In the genomic region with DNA sequence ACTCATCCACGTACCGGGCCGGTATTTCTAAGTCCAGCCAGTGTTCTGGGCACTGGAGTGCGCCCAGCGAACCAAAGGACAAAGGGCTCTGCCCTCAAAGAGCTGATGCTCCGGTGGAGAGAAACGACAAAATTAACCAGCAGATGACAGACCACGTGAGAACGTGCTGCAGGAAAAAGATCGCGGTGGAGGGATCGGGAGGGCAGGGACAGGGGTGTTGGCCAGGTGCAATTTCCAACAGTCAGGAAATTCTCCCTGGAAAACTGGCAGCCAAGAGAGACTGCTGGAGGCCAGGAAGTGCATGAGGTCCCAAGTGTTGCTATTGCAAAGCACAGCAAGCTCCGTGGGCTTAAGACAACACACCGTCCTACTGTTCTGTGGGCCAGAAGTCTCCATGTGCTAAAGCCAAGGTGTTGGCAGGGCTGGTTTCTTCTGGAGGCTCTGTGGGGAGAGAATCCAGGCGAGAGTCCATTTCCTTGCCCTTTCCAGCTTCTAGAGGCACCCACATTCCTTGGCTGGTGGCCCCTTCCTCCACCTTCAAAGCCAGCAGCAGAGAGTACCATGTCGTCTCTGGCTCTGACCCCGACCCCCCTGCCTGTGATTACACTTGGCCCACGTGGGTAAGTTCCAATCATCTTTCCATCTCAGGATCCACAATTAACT, we compare ENCODE assay signal across 14 cellular contexts. TPM values are rescaled to one million over a fixed set of nuclear protein-coding genes. Genes with fewer than 3 reads are reported as not detected.
"Had no signal": no experiment of that assay in that cellular context is flagged by ENCODE, and none has a peak within 500 bp of the region (broad histone marks: within the 10 kb centered on the region; RNA-seq: fewer than 3 reads in every experiment).

No MANE protein-coding gene starts in this region.

- FAIRE-seq: bronchial epithelial cell, kidney had no signal

- H3K9me3 ChIP-seq: ascending aorta had no signal

- H3K4me2 ChIP-seq: smooth muscle cell had no signal

- H3K27me3 ChIP-seq: ascending aorta had no signal

- ATAC-seq: activated naive CD8-positive, alpha-beta T cell treated with anti-CD3 and anti-CD28 coated beads, Interleukin-2, amount 50 U/mL, for 24 hours; effector memory CD8-positive, alpha-beta T cell; stimulated activated effector memory CD8-positive, alpha-beta T cell treated with anti-CD3 and anti-CD28 coated beads, Interleukin-12 subunit alpha, Interleukin-12 subunit beta, amount 100 ng/mL, for 72 hours; T-helper 17 cell had no signal

- H3K27ac ChIP-seq: ascending aorta, tibial nerve had no signal

- DNase-seq: activated B cell treated with CpG ODN at 0.5 μM for 24 hours; activated CD4-positive, alpha-beta T cell treated with anti-CD3 and anti-CD28 coated beads, Interleukin-2, amount 10 ng/mL, durations not matched to agents 24 days and 14 days; activated CD8-positive, alpha-beta memory T cell treated with anti-CD3 and anti-CD28 coated beads for 24 hours; activated naive CD4-positive, alpha-beta T cell treated with Interleukin-2 at 50 U/mL for 16 hours; activated naive CD8-positive, alpha-beta T cell treated with anti-CD3 and anti-CD28 coated beads, Interleukin-2, amount 50 U/mL, for 24 hours; effector memory CD8-positive, alpha-beta T cell; kidney; posterior cingulate gyrus; T-helper 17 cell had no signal

- H3K4me3 ChIP-seq: ascending aorta, smooth muscle cell, tibial nerve had no signal

RNA-seq across cellular contexts. Expression of a gene that starts 21.3 kb away (rescaled TPM):
- total RNA-seq: activated CD4-positive, alpha-beta T cell treated with anti-CD3 and anti-CD28 coated beads, Interleukin-2, amount 10 ng/mL, durations not matched to agents 24 days and 14 days; ascending aorta; bronchial epithelial cell had no signal
